8 cellular contexts compared by ENCODE assay signal in the genomic region with DNA sequence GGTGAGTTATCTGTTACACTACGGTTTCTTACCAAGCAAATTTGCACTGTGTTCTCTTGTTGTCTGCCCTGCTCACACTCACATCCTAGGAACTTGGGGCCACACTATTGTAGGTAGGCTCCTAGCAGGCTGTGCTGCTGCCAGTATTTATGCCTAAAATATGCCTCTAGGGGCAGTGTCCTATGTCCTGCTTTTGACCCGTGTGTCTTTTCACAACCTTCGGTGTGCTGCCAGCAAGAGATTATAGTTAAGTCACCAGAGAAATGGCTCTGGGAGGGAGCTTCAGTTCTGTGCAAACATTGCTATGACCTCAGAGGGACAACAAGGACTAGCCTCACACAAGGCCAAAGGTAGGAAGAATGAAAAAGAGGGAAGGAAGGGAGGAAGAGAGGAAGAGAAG. TPM values are rescaled to one million over a fixed set of nuclear protein-coding genes. Genes with fewer than 3 reads are reported as not detected.
DNase-seq lines count a peak whose midpoint lies in the region; ATAC-seq and TF ChIP-seq lines count a peak whose summit lies in the region.

No MANE protein-coding gene starts in this region.

- no peaks in the 10 kb centered on the region for H3K79me1 ChIP-seq in trophoblast cell (ENCODE audit: low read length)

- H3K4ac ChIP-seq in trophoblast cell (ENCODE audit: low read depth, low read length), result no peak overlapping the region

- ATAC-seq in GM18520 (IDR thresholded peaks at IDR 0.05; ENCODE audit: unreplicated experiment), result peak; percentile 78
- peak; percentile 74 for ATAC-seq in HG03378 (IDR thresholded peaks at IDR 0.05; ENCODE audit: unreplicated experiment)
- ATAC-seq in heart right ventricle, result no peak

- DNase-seq in A172 (ENCODE audit: low spot score) (peak; percentile 2), WERI-Rb-1 (peak; percentile 12), trophoblast cell (peak; percentile 10 to 50), OCI-M2 (lab: John Stamatoyannopoulos, UW; ENCODE audit: unreplicated experiment) (no peak), heart right ventricle (no peak)
- no peak for DNase-seq in activated naive CD4-positive, alpha-beta T cell treated with anti-CD3 and anti-CD28 coated beads, Interleukin-2, amount 10 ng/mL, durations not matched to agents 7 days and 5 days

- H3K4me3 Mint-ChIP-seq in activated naive CD4-positive, alpha-beta T cell treated with anti-CD3 and anti-CD28 coated beads, Interleukin-2, amount 10 ng/mL, durations not matched to agents 7 days and 5 days, result no peak overlapping the region

- H2AK5ac ChIP-seq in trophoblast cell (ENCODE audit: low read length), result no peak overlapping the region

- H2AFZ ChIP-seq in trophoblast cell (ENCODE audit: insufficient read depth, low read length, poor library complexity), result no peak overlapping the region

- no peak overlapping the region for H4K91ac ChIP-seq in trophoblast cell (ENCODE audit: low read depth, low read length)

- H3K36me3 ChIP-seq in WERI-Rb-1 (no peaks in the 10 kb centered on the region), trophoblast cell (ENCODE audit: control insufficient read depth in 1 of 2, insufficient read depth in 2 of 2, low read length in 2 of 2) (no peaks in the 10 kb centered on the region), heart right ventricle (no peaks in the 10 kb centered on the region)

- no peaks in the 10 kb centered on the region for H3K4me1 ChIP-seq in trophoblast cell (ENCODE audit: control insufficient read depth in 1 of 2, insufficient read depth in 2 of 2, low read length in 2 of 2)
- no peaks in the 10 kb centered on the region for H3K4me1 ChIP-seq in heart right ventricle

- CTCF ChIA-PET in activated naive CD4-positive, alpha-beta T cell treated with anti-CD3 and anti-CD28 coated beads, Interleukin-2, amount 10 ng/mL, durations not matched to agents 7 days and 5 days (lab: Charles Lee), result no interaction called here

- H3K79me2 ChIP-seq in trophoblast cell (ENCODE audit: control insufficient read depth, insufficient read depth, low read length, poor library complexity), result no peaks in the 10 kb centered on the region

- intact Hi-C loops in heart right ventricle (cut with DNase I), result no loop called here

- no peak overlapping the region for H4K12ac ChIP-seq in trophoblast cell (ENCODE audit: low read depth, low read length)

- no peak overlapping the region for H2BK5ac ChIP-seq in trophoblast cell (ENCODE audit: low read depth, low read length, poor library complexity)

- peaks cover 72% of the 10 kb centered on the region for H3K27me3 ChIP-seq in WERI-Rb-1 (ENCODE audit: insufficient read depth, low read depth, severe bottlenecking)
- H3K27me3 ChIP-seq in trophoblast cell (ENCODE audit: insufficient read depth, low read length), result no peaks in the 10 kb centered on the region
- peaks cover 0 to 10% (median 7%) of the 10 kb centered on the region in 7 donors for H3K27me3 ChIP-seq in heart right ventricle

- no peak overlapping the region for H3K9ac ChIP-seq in trophoblast cell (ENCODE audit: low read length)

- no peak overlapping the region for H4K8ac ChIP-seq in trophoblast cell (ENCODE audit: low read depth, low read length)

- no peaks in the 10 kb centered on the region for H3K9me3 ChIP-seq in WERI-Rb-1 (ENCODE audit: severe bottlenecking)
- no peaks in the 10 kb centered on the region for H3K9me3 ChIP-seq in trophoblast cell (ENCODE audit: insufficient read depth, low read depth, low read length)
- H3K9me3 ChIP-seq in heart right ventricle, result no peaks in the 10 kb centered on the region

- no peaks in the 10 kb centered on the region for H3K9me3 Mint-ChIP-seq in activated naive CD4-positive, alpha-beta T cell treated with anti-CD3 and anti-CD28 coated beads, Interleukin-2, amount 10 ng/mL, durations not matched to agents 7 days and 5 days

- no peak overlapping the region for H3K4me2 ChIP-seq in trophoblast cell (ENCODE audit: low read length)

- H3K36me3 Mint-ChIP-seq in activated naive CD4-positive, alpha-beta T cell treated with anti-CD3 and anti-CD28 coated beads, Interleukin-2, amount 10 ng/mL, durations not matched to agents 7 days and 5 days, result no peaks in the 10 kb centered on the region

- no peak overlapping the region for H2BK120ac ChIP-seq in trophoblast cell (ENCODE audit: insufficient read depth, low read length, poor library complexity)

- H3K27ac ChIP-seq in WERI-Rb-1 (no peak overlapping the region), trophoblast cell (ENCODE audit: low read depth, low read length) (no peak overlapping the region), heart right ventricle (no peak overlapping the region)

- H3K4me3 ChIP-seq in WERI-Rb-1 (ENCODE audit: low read depth, low read length), result no peak overlapping the region
- H3K4me3 ChIP-seq in trophoblast cell (ENCODE audit: low read depth, low read length), result no peak overlapping the region
- H3K4me3 ChIP-seq in heart right ventricle, result no peak overlapping the region

- H3K27me3 Mint-ChIP-seq in activated naive CD4-positive, alpha-beta T cell treated with anti-CD3 and anti-CD28 coated beads, Interleukin-2, amount 10 ng/mL, durations not matched to agents 7 days and 5 days, result peaks cover 9% of the 10 kb centered on the region

- TF ChIP-seq CTCF in WERI-Rb-1 (IDR thresholded peaks at IDR 0.05; ENCODE audit: low read depth, low read length) (peak; percentile 51), heart right ventricle (IDR thresholded peaks at IDR 0.05) (no peak)

- H3K18ac ChIP-seq in trophoblast cell (ENCODE audit: low read length), result no peak overlapping the region

- no peak overlapping the region for H2BK12ac ChIP-seq in trophoblast cell (ENCODE audit: low read length)

- H3K4me1 Mint-ChIP-seq in activated naive CD4-positive, alpha-beta T cell treated with anti-CD3 and anti-CD28 coated beads, Interleukin-2, amount 10 ng/mL, durations not matched to agents 7 days and 5 days, result no peaks in the 10 kb centered on the region

- WGBS in trophoblast cell (ENCODE audit: extremely low coverage, insufficient coverage, insufficient read length), result no CpG with 5 or more reads among the region's 3 CpGs
- 29 to 37% methylated on average over 3 of the region's 3 CpGs for WGBS in heart right ventricle, 2 donors

- no peak overlapping the region for H3K27ac Mint-ChIP-seq in activated naive CD4-positive, alpha-beta T cell treated with anti-CD3 and anti-CD28 coated beads, Interleukin-2, amount 10 ng/mL, durations not matched to agents 7 days and 5 days

- H3K23ac ChIP-seq in trophoblast cell (ENCODE audit: low read length), result no peak overlapping the region

- H3K14ac ChIP-seq in trophoblast cell (ENCODE audit: low read length), result no peak overlapping the region

RNA-seq across cellular contexts. Expression of a gene that starts 8.9 kb away (rescaled TPM):
- not detected in 2 replicates for total RNA-seq in A172 (2014; rRNA removed; shearing (Covaris generic))
- not detected in 2 replicates for polyA plus RNA-seq in trophoblast cell (2013)
- total RNA-seq in heart right ventricle, result not detected
- not detected for polyA plus RNA-seq in heart right ventricle

RNA-seq across cellular contexts. Expression of a gene that starts 25.6 kb away (rescaled TPM):
- total RNA-seq in A172 (2014; rRNA removed; shearing (Covaris generic)), result not detected in 2 replicates
- polyA plus RNA-seq in trophoblast cell (2013), result not detected in 2 replicates
- total RNA-seq in heart right ventricle, result not detected
- not detected for polyA plus RNA-seq in heart right ventricle

RNA-seq across cellular contexts. Expression of a gene that starts 28.4 kb away (rescaled TPM):
- total RNA-seq in A172 (2014; rRNA removed; shearing (Covaris generic)), result not detected in 2 replicates
- not detected in 2 replicates for polyA plus RNA-seq in trophoblast cell (2013)
- total RNA-seq in heart right ventricle, result not detected
- not detected for polyA plus RNA-seq in heart right ventricle

RNA-seq across cellular contexts. Expression of a gene that starts 46.0 kb away (rescaled TPM):
- total RNA-seq in A172 (2014; rRNA removed; shearing (Covaris generic)), result not detected in 2 replicates
- not detected in 2 replicates for polyA plus RNA-seq in trophoblast cell (2013)
- total RNA-seq in heart right ventricle, result not detected
- not detected for polyA plus RNA-seq in heart right ventricle

Comparison
In these comparisons a context has a peak if more than half of its experiments do, and no peak if none do; other contexts are left out.
1. DNase-seq: peak in A172 (single experiment), WERI-Rb-1 (single experiment) and trophoblast cell (2 of 2); none in activated naive CD4-positive, alpha-beta T cell treated with anti-CD3 and anti-CD28 coated beads, Interleukin-2, amount 10 ng/mL, durations not matched to agents 7 days and 5 days (single experiment), OCI-M2 (single experiment) and heart right ventricle (0 of 2).
2. ATAC-seq: peak in GM18520 (single experiment) and HG03378 (single experiment); none in heart right ventricle (0 of 8).